8 cellular contexts compared by ENCODE assay signal in the genomic region with DNA sequence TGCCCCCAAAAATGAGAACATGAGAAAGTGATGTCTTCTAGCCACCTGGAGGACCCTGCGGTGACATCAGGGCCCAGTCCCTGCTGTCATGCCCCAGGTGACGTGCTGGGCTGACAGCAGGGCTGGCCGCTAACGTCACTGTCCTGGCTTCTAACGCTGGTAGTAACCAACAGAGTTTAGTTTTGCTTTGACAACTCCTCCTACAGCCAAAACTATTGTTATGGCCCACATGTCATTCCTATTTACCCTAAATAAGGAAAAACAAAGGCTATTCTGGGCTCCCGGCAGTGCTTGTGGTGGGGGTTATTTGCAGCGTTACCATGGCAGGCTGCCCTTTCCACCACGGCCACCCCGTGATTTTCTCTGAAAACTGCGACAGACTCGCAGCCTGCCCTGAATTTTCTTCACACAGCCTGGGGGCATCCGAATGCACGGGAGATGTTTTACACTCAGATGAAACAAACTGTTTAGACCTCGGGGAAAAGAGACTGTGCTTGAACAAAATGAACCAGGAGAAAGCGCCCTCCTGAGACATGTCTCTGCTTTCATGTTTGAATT.
DNase-seq lines count a peak whose midpoint lies in the region; ATAC-seq, FAIRE-seq and TF ChIP-seq lines count a peak whose summit lies in the region.

No MANE protein-coding gene starts in this region.

- no peak overlapping the region for H2BK12ac ChIP-seq in mesenchymal stem cell (ENCODE audit: low read length in 2 of 2)

- H4K8ac ChIP-seq in mesenchymal stem cell (ENCODE audit: low read length): no peak overlapping the region

- H3K4me1 ChIP-seq in colonic mucosa (no peaks in the 10 kb centered on the region), mesenchymal stem cell (ENCODE audit: control insufficient read depth, insufficient read depth, low read depth, low read length) (peaks cover 3% of the 10 kb centered on the region)

- H3K23ac ChIP-seq in mesenchymal stem cell (ENCODE audit: low read length in 2 of 2): no peak overlapping the region

- H2BK15ac ChIP-seq in mesenchymal stem cell (ENCODE audit: low read depth, poor library complexity, severe bottlenecking): no peak overlapping the region

- no peak overlapping the region for H2BK120ac ChIP-seq in mesenchymal stem cell (ENCODE audit: low read depth, low read length)

- no peak for ATAC-seq in GM18873 (IDR thresholded peaks at IDR 0.05; ENCODE audit: low FRiP score, unreplicated experiment)

- no peak overlapping the region for H3K18ac ChIP-seq in mesenchymal stem cell (ENCODE audit: low read depth in 1 of 2, low read length in 2 of 2)

- no peak overlapping the region for H3K4ac ChIP-seq in mesenchymal stem cell (ENCODE audit: low read depth in 1 of 2, low read length in 2 of 2)

- DNase-seq in AG10803 (ENCODE audit: low read depth) (peak; percentile 64), GM19239 (ENCODE audit: insufficient read length, low spot score) (no peak), NAMALWA (ENCODE audit: low spot score) (peak; percentile 83), colonic mucosa (no peak), mesenchymal stem cell (no peak), type B pancreatic cell (ENCODE audit: extremely low spot score, unreplicated experiment) (no peak)
- no peak for DNase-seq in stimulated activated CD4-positive, alpha-beta T cell treated with anti-CD3 and anti-CD28 coated beads, Interleukin-1b, Interleukin-23, amount 100 ng/mL, for 48 hours

- H3K9me3 ChIP-seq in colonic mucosa (no peaks in the 10 kb centered on the region), mesenchymal stem cell (ENCODE audit: control insufficient read depth, low read length) (no peaks in the 10 kb centered on the region)

- H3K27me3 ChIP-seq in colonic mucosa (no peaks in the 10 kb centered on the region), mesenchymal stem cell (ENCODE audit: control insufficient read depth in 1 of 2, insufficient read depth in 1 of 2, low read length in 2 of 2) (peaks cover 23 to 47% of the 10 kb centered on the region in 2 experiments)

- no peak overlapping the region for H3K4me2 ChIP-seq in mesenchymal stem cell (ENCODE audit: low read length, poor library complexity, severe bottlenecking)

- H3K4me3 Mint-ChIP-seq in type B pancreatic cell: peak overlapping the region; percentile 21

- peak overlapping the region; percentile 6 for H3K27ac Mint-ChIP-seq in type B pancreatic cell

- H3K4me3 ChIP-seq in AG10803 (ENCODE audit: low read length) (peak overlapping the region; percentile 42), colonic mucosa (peak overlapping the region; percentile 4), mesenchymal stem cell (ENCODE audit: insufficient read depth in 1 of 2, low read depth in 1 of 2, low read length in 2 of 2) (peak overlapping the region in 1 of 2 experiments; percentile 74)

- H3K27ac ChIP-seq in colonic mucosa: no peak overlapping the region
- H3K27ac ChIP-seq in mesenchymal stem cell (ENCODE audit: low read length, poor library complexity, severe bottlenecking): no peak overlapping the region

- peaks cover 15% of the 10 kb centered on the region for H3K4me1 Mint-ChIP-seq in type B pancreatic cell (ENCODE audit: unreplicated experiment)

- H3K9me3 Mint-ChIP-seq in type B pancreatic cell: no peaks in the 10 kb centered on the region

- H3K9ac ChIP-seq in colonic mucosa (ENCODE audit: low read depth in 2 of 2, low read length in 2 of 2): peak overlapping the region in 1 of 2 donors; percentile 43
- peak overlapping the region; percentile 94 for H3K9ac ChIP-seq in mesenchymal stem cell (ENCODE audit: low read length)

- no peaks in the 10 kb centered on the region for H3K79me1 ChIP-seq in mesenchymal stem cell (replicated peaks; ENCODE audit: low read length, poor library complexity, severe bottlenecking)

- H3K36me3 ChIP-seq in colonic mucosa: no peaks in the 10 kb centered on the region
- H3K36me3 ChIP-seq in mesenchymal stem cell (ENCODE audit: control insufficient read depth in 1 of 2, insufficient read depth in 2 of 2, low read depth in 1 of 2, low read length in 2 of 2): no peaks in the 10 kb centered on the region

- peak overlapping the region in 1 of 2 experiments; percentile 75 for H3K14ac ChIP-seq in mesenchymal stem cell (ENCODE audit: low read length in 2 of 2)

- no peak overlapping the region for H2AK5ac ChIP-seq in mesenchymal stem cell (ENCODE audit: low read length, severe bottlenecking)

- no peak overlapping the region for H4K91ac ChIP-seq in mesenchymal stem cell (ENCODE audit: low read length)

- FAIRE-seq in GM19239 (lab: Jason Lieb, UNC): peak; percentile 95

- peaks cover 39% of the 10 kb centered on the region for H3K27me3 Mint-ChIP-seq in type B pancreatic cell

- TF ChIP-seq CTCF in AG10803 (conservative IDR thresholded peaks at IDR 0.05; ENCODE audit: low read length) (no peak), colonic mucosa (IDR thresholded peaks at IDR 0.05) (no peak), type B pancreatic cell (conservative IDR thresholded peaks at IDR 0.05) (no peak)

- 62% methylated on average over 15 of the region's 15 CpGs for WGBS in mesenchymal stem cell

- intact Hi-C loops in colonic mucosa (cut with DNase I): no loop called here

- no peaks in the 10 kb centered on the region for H3K36me3 Mint-ChIP-seq in type B pancreatic cell

- H2AFZ ChIP-seq in mesenchymal stem cell (ENCODE audit: low read depth, low read length): no peak overlapping the region

- H2BK5ac ChIP-seq in mesenchymal stem cell (ENCODE audit: low read depth, low read length, poor library complexity, severe bottlenecking): no peak overlapping the region

Comparison
In these comparisons a context has a peak if more than half of its experiments do, and no peak if none do; other contexts are left out.
1. DNase-seq: peak in AG10803 (single experiment) and NAMALWA (single experiment); none in GM19239 (single experiment), colonic mucosa (single experiment), mesenchymal stem cell (single experiment), type B pancreatic cell (single experiment) and stimulated activated CD4-positive, alpha-beta T cell treated with anti-CD3 and anti-CD28 coated beads, Interleukin-1b, Interleukin-23, amount 100 ng/mL, for 48 hours (single experiment).